In genomic region chr19:12464769-12465725, GRCh38 we compare ENCODE assay signal across 25 cellular contexts.
"Had no signal": no experiment of that assay in that cellular context is flagged by ENCODE, and none has a peak within 500 bp of the region (broad histone marks: within the 10 kb centered on the region; RNA-seq: fewer than 3 reads in every experiment).

No MANE protein-coding gene starts in this region.

- H3K4me2 ChIP-seq: hepatocyte had no signal

- H3K4me3 ChIP-seq: ascending aorta, hepatocyte, lung, spleen, upper lobe of left lung had no signal

- DNase-seq: activated CD4-positive, alpha-beta T cell treated with anti-CD3 and anti-CD28 coated beads, Interleukin-2, amount 10 ng/mL, durations not matched to agents 7 days and 5 days; activated CD4-positive, CD25-positive, alpha-beta regulatory T cell treated with anti-CD3 and anti-CD28 coated beads, Interleukin-2, amount 50 U/mL, for 72 hours; activated CD8-positive, alpha-beta memory T cell treated with anti-CD3 and anti-CD28 coated beads, Interleukin-2, amount 10 ng/mL, durations not matched to agents 7 days and 5 days; activated CD8-positive, alpha-beta T cell treated with anti-CD3 and anti-CD28 coated beads for 36 hours; activated gamma-delta T cell; activated T-cell treated with anti-CD3 and anti-CD28 coated beads for 4 hours; brain microvascular endothelial cell; caudate nucleus; dermis blood vessel endothelial cell; effector CD8-positive, alpha-beta T cell; foreskin melanocyte; glutamatergic neuron; immature natural killer cell; natural killer cell; retina; spleen; stimulated activated CD4-positive, alpha-beta T cell treated with anti-CD3 and anti-CD28 coated beads, Interleukin-4, amount 100 ng/mL, for 24 hours; stimulated activated naive CD4-positive, alpha-beta T cell treated with Interleukin-2 at 50 U/mL for 16 hours; upper lobe of left lung; WERI-Rb-1 had no signal

- FAIRE-seq: endothelial cell of umbilical vein, TTC549 had no signal

- H3K27me3 ChIP-seq: ascending aorta, brain microvascular endothelial cell, hepatocyte, spleen, upper lobe of left lung had no signal

- H2AFZ ChIP-seq: hepatocyte had no signal

- H3K4me1 ChIP-seq: ascending aorta, spleen, upper lobe of left lung had no signal

- H3K27ac ChIP-seq: ascending aorta, brain microvascular endothelial cell, hepatocyte, spleen, upper lobe of left lung, WERI-Rb-1 had no signal
